2 cellular contexts compared by ENCODE assay signal in genomic region chr3:46909535-46910161, GRCh38.
TF ChIP-seq lines count a peak whose summit lies in the region.

No MANE protein-coding gene starts in this region.

TF ChIP-seq in GM23338, 12 proteins besides CTCF, POLR2A, EP300 and RAD21 (continued from another document):
- TF ChIP-seq ZNF462 (CRISPR knock-in tag; IDR thresholded peaks at IDR 0.05) = no peak
- no peak for TF ChIP-seq REST (IDR thresholded peaks at IDR 0.05; ENCODE audit: unreplicated experiment)
- no peak for TF ChIP-seq NANOG (IDR thresholded peaks at IDR 0.05; ENCODE audit: borderline replicate concordance)
- no peak for TF ChIP-seq EZH2phosphoT487 (IDR thresholded peaks at IDR 0.05; ENCODE audit: unreplicated experiment)
- TF ChIP-seq ETS1 (IDR thresholded peaks at IDR 0.05) = no peak
- no peak for TF ChIP-seq EZH2 (IDR thresholded peaks at IDR 0.05; ENCODE audit: low read depth, unreplicated experiment)
- no peak for TF ChIP-seq ZNF114 (CRISPR knock-in tag; IDR thresholded peaks at IDR 0.05)
- no peak for TF ChIP-seq STAT1 (IDR thresholded peaks at IDR 0.05; ENCODE audit: unreplicated experiment)
- TF ChIP-seq CREB1 (CRISPR knock-in tag; IDR thresholded peaks at IDR 0.05; ENCODE audit: low read depth) = no peak
- TF ChIP-seq POLR2AphosphoS5 (IDR thresholded peaks at IDR 0.05; ENCODE audit: low read depth) = no peak
- no peak for TF ChIP-seq JUNB (IDR thresholded peaks at IDR 0.05; ENCODE audit: unreplicated experiment)

TF ChIP-seq in GM12878, 131 proteins besides CTCF, POLR2A, EP300 and RAD21 (continued from another document):
- TF ChIP-seq TCF3 (IDR thresholded peaks at IDR 0.05; ENCODE audit: borderline replicate concordance, insufficient read depth, low read depth, low read length) = peak; percentile 76; the same call in 1 of the 2 replicates
- no peak for TF ChIP-seq RCOR1 (conservative IDR thresholded peaks at IDR 0.05; ENCODE audit: low read depth, low read length)
- peak; percentile 55; the same call in 1 of the 2 replicates for TF ChIP-seq TCF12 (IDR thresholded peaks at IDR 0.05; ENCODE audit: low read depth, low read length)
- TF ChIP-seq RB1 (IDR thresholded peaks at IDR 0.05; ENCODE audit: borderline replicate concordance) = peak; percentile 58; the same call in 1 of the 2 replicates
- TF ChIP-seq PAX5 (IDR thresholded peaks at IDR 0.05; ENCODE audit: borderline replicate concordance, low read depth, low read length) = peak; percentile 57; the same call in 1 of the 2 replicates
- no peak for TF ChIP-seq FOXM1 (IDR thresholded peaks at IDR 0.05; ENCODE audit: low read depth, low read length)
- 0 out of 2 replicates have a peak, but pooled peaks have one; percentile 24 for TF ChIP-seq CREM (IDR thresholded peaks at IDR 0.05; ENCODE audit: low read depth)
- no peak for TF ChIP-seq SIX5 (IDR thresholded peaks at IDR 0.05; ENCODE audit: low read depth, low read length, severe bottlenecking)
- peak; percentile 70 for TF ChIP-seq USF1 (IDR thresholded peaks at IDR 0.05; ENCODE audit: borderline replicate concordance, extremely low read length, insufficient read depth, low read depth, low read length)
- 0 out of 2 replicates have a peak, but pooled peaks have one; percentile 1 for TF ChIP-seq RUNX3 (IDR thresholded peaks at IDR 0.05; ENCODE audit: low read length)
- TF ChIP-seq SMAD5 (IDR thresholded peaks at IDR 0.05; ENCODE audit: low read depth) = no peak
- peak; percentile 58; the same call in 1 of the 3 replicates for TF ChIP-seq POU2F2 (IDR thresholded peaks at IDR 0.05; ENCODE audit: borderline replicate concordance, low read depth, low read length)
- no peak for TF ChIP-seq STAT1 (conservative IDR thresholded peaks at IDR 0.05)
- TF ChIP-seq USF2 (IDR thresholded peaks at IDR 0.05; ENCODE audit: borderline replicate concordance, low read depth, low read length) = peak; percentile 5; the same call in 1 of the 2 replicates
- no peak for TF ChIP-seq POLR2AphosphoS5 (IDR thresholded peaks at IDR 0.05; ENCODE audit: low read length)
- no peak for TF ChIP-seq TCF7 (IDR thresholded peaks at IDR 0.05; ENCODE audit: borderline replicate concordance)
- no peak for TF ChIP-seq ZNF24 (IDR thresholded peaks at IDR 0.05)
- no peak for TF ChIP-seq ZBTB4 (CRISPR knock-in tag; IDR thresholded peaks at IDR 0.05)
- no peak for TF ChIP-seq YBX1 (IDR thresholded peaks at IDR 0.05)
- no peak for TF ChIP-seq ZZZ3 (IDR thresholded peaks at IDR 0.05; ENCODE audit: control insufficient read depth, insufficient read length, low read depth)
- no peak for TF ChIP-seq NR2C2 (IDR thresholded peaks at IDR 0.05; ENCODE audit: borderline replicate concordance, control insufficient read depth, insufficient read length, low read depth)
- TF ChIP-seq BCL3 (IDR thresholded peaks at IDR 0.05; ENCODE audit: borderline replicate concordance, insufficient read depth, low read depth, low read length, poor library complexity, severe bottlenecking) = peak; percentile 68
- TF ChIP-seq IKZF1 (conservative IDR thresholded peaks at IDR 0.05) = peak; percentile 21; the same call in 1 of the 2 replicates
- no peak for TF ChIP-seq MTA2 (IDR thresholded peaks at IDR 0.05; ENCODE audit: low read depth)
- peak; percentile 34; the same call in 1 of the 2 replicates for TF ChIP-seq ATF7 (IDR thresholded peaks at IDR 0.05; ENCODE audit: low read depth)
- TF ChIP-seq ZNF274 (IDR thresholded peaks at IDR 0.05; ENCODE audit: insufficient read depth, insufficient read length) = no peak
- peak; percentile 75; the same call in 1 of the 2 replicates for TF ChIP-seq YY1 (IDR thresholded peaks at IDR 0.05; ENCODE audit: low read depth, low read length)
- peak; percentile 74 for TF ChIP-seq SMC3 (IDR thresholded peaks at IDR 0.05; ENCODE audit: borderline replicate concordance, low read length)
- TF ChIP-seq ZBTB11 (CRISPR knock-in tag; IDR thresholded peaks at IDR 0.05) = no peak
